Comparison of ENCODE assay signal across 17 cellular contexts in the genomic region with DNA sequence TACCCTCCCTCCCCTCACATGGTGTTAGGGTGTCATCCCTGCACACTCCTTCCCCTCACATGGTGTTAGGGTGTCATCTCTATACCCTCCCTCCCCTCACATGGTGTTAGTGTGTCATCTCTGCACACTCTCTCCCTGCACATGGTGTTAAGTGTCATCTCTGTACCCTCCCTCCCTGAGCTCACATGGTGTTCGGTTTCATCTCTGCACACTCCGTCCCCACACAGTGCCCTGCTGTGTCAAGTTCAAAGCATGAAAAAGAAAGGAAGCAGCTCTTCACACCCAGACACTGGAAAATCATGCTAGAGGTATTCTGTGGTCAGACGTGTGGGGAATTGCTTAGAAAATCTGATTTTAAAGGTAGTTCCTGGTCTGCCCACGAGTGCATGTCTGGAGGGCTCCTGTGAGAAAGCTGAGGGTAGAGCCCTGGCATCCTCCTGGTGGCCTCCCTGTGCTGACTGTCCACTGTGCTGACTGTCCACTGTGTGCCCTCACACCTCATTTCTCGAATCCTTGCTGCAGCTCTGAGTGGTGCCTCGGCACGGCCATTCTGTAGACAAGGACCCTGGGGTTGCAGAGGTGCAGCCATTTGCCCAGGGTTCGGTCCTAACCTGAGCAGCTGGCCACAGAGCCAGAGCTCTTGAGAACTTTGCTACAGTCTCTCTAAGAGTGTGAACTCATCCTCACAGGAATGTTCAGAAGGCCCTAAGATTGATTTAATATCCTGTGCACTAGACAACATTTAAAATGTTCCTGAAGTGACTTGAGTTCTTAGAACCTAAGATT.
DNase-seq lines count a peak whose midpoint lies in the region; ATAC-seq, FAIRE-seq and TF ChIP-seq lines count a peak whose summit lies in the region.
"Had no signal": no experiment of that assay in that cellular context is flagged by ENCODE, and none has a peak within 500 bp of the region (broad histone marks: within the 10 kb centered on the region; RNA-seq: fewer than 3 reads in every experiment).

No MANE protein-coding gene starts in this region.

- no peak overlapping the region for H4K8ac ChIP-seq in IMR-90 (ENCODE audit: low read depth in 2 of 2, low read length in 2 of 2)

- no peak overlapping the region for H2BK20ac ChIP-seq in IMR-90 (ENCODE audit: low read depth, low read length)

- in situ Hi-C loops in IMR-90 (cut with MboI; ENCODE audit: low sequenced_read_pairs): no loop called here

- DNase-seq in CD8-positive, alpha-beta T cell: peak in 1 of 7 experiments; percentile 20
- peak; percentile 30 for DNase-seq in IMR-90
- DNase-seq in astrocyte of the hippocampus (ENCODE audit: low read depth, low spot score): peak; percentile 17
- peak; percentile 35 for DNase-seq in natural killer cell
- DNase-seq in SK-N-DZ (ENCODE audit: low spot score): no peak
- DNase-seq in NOMO-1 treated with dmso at 0.1 percent for 144 hours (lab: John Stamatoyannopoulos, UW; ENCODE audit: unreplicated experiment): no peak
- no peak for DNase-seq in NCI-H748 treated with DMSO at 0.1 percent for 48 hours (lab: John Stamatoyannopoulos, UW)
- DNase-seq in GM12891 (ENCODE audit: insufficient read length, low spot score): no peak
- DNase-seq: BE2C; foreskin melanocyte; HFFc6; MM.1S; NK-92 treated with Interleukin-12 subunit alpha and Interleukin-12 subunit beta, amount 100 ng/mL, for 24 hours; WERI-Rb-1 had no signal

- H3K14ac ChIP-seq in IMR-90 (replicated peaks; ENCODE audit: low read depth, low read length): no peak overlapping the region

- H2BK120ac ChIP-seq in IMR-90 (ENCODE audit: low read depth, low read length): no peak overlapping the region

- no peak overlapping the region for H2BK15ac ChIP-seq in IMR-90 (ENCODE audit: low read depth, low read length)

- H3K9me1 ChIP-seq in IMR-90 (ENCODE audit: insufficient read depth, low read length): peaks cover 10% of the 10 kb centered on the region; the same call in 1 of the 2 replicates

- no peak for FAIRE-seq in GM12891 (lab: Jason Lieb, UNC)
- FAIRE-seq: endothelial cell of umbilical vein had no signal

- dilution Hi-C loops in IMR-90 (cut with HindIII; ENCODE audit: low sequenced_read_pairs, unreplicated experiment): no loop called here

- H3K4me1 ChIP-seq in CD8-positive, alpha-beta T cell (ENCODE audit: insufficient read depth, low read length): no peaks in the 10 kb centered on the region
- peaks cover 2% of the 10 kb centered on the region; the same call in 1 of the 2 replicates for H3K4me1 ChIP-seq in IMR-90 (ENCODE audit: control insufficient read depth, insufficient read depth, low read length)
- H3K4me1 ChIP-seq: BE2C, tibial nerve had no signal

- H3K18ac ChIP-seq in IMR-90 (ENCODE audit: low read depth, low read length): no peak overlapping the region

- CTCF ChIA-PET in CD8-positive, alpha-beta T cell (lab: Charles Lee): no interaction called here
- CTCF ChIA-PET in IMR-90 (lab: Yijun Ruan, JAX): no interaction called here

- H3K9ac ChIP-seq in IMR-90 (ENCODE audit: low read depth, low read length): no peak overlapping the region

- TF ChIP-seq CTCF in CD8-positive, alpha-beta T cell (IDR thresholded peaks at IDR 0.05): no peak
- TF ChIP-seq CTCF in IMR-90 (conservative IDR thresholded peaks at IDR 0.05; ENCODE audit: low read depth, low read length) (no peak), natural killer cell (IDR thresholded peaks at IDR 0.05) (no peak)

- H3K23ac ChIP-seq in IMR-90 (ENCODE audit: low read depth, low read length): no peak overlapping the region

- no peak overlapping the region for H3K27ac ChIP-seq in CD8-positive, alpha-beta T cell (ENCODE audit: low read depth, low read length)
- no peak overlapping the region for H3K27ac ChIP-seq in IMR-90 (ENCODE audit: insufficient read depth, low read length)
- H3K27ac ChIP-seq: skin epidermis, tibial nerve, WERI-Rb-1 had no signal

- H3K36me3 ChIP-seq in CD8-positive, alpha-beta T cell (ENCODE audit: insufficient read depth, low read length): peaks cover 3% of the 10 kb centered on the region
- H3K36me3 ChIP-seq in IMR-90 (ENCODE audit: control insufficient read depth, insufficient read depth, low read length): peaks cover 3% of the 10 kb centered on the region
- H3K36me3 ChIP-seq: BE2C had no signal

- H3K9me3 ChIP-seq in CD8-positive, alpha-beta T cell (ENCODE audit: low read length): no peaks in the 10 kb centered on the region
- H3K9me3 ChIP-seq in IMR-90 (ENCODE audit: control insufficient read depth, insufficient read depth, low read length): no peaks in the 10 kb centered on the region
- H3K9me3 ChIP-seq: BE2C, tibial nerve had no signal

- H2BK5ac ChIP-seq in IMR-90 (ENCODE audit: low read depth, low read length, poor library complexity, severe bottlenecking): no peak overlapping the region

- TF ChIP-seq POLR2A in IMR-90 (IDR thresholded peaks at IDR 0.05; ENCODE audit: low read depth, low read length): no peak
- TF ChIP-seq POLR2A in GM12891 (IDR thresholded peaks at IDR 0.05; ENCODE audit: low read depth, low read length): no peak

- H4K91ac ChIP-seq in IMR-90 (ENCODE audit: insufficient read depth, low read depth, low read length): no peak overlapping the region

- H3K56ac ChIP-seq in IMR-90 (ENCODE audit: extremely low read depth, insufficient read depth, low read length): no peak overlapping the region

- intact Hi-C loops in CD8-positive, alpha-beta T cell (cut with DNase I, micrococcal nuclease): no loop called here
- intact Hi-C loops in IMR-90 (cut with micrococcal nuclease) (no loop called here), natural killer cell (cut with micrococcal nuclease) (loop anchor here (5.0 kb wide), 2 partner anchors 124 to 259 kb away; partner anchors contain the start of gene ATP9B)

- no peak overlapping the region for H3K4me2 ChIP-seq in IMR-90 (ENCODE audit: low read depth, low read length)

- WGBS in IMR-90 (ENCODE audit: extremely low coverage in 2 of 2, insufficient read length in 1 of 2), 2 experiments: 56% methylated on average over 3 of the region's 8 CpGs; no CpG with 5 or more reads in 1 of the 2 experiments

- H3K4me3 ChIP-seq in CD8-positive, alpha-beta T cell (ENCODE audit: low read depth, low read length): no peak overlapping the region
- H3K4me3 ChIP-seq in IMR-90 (ENCODE audit: insufficient read depth, low read depth, low read length): no peak overlapping the region
- H3K4me3 ChIP-seq: skin epidermis, tibial nerve had no signal

- H3K4ac ChIP-seq in IMR-90 (ENCODE audit: low read depth, low read length): no peak overlapping the region

- H3K27ac Mint-ChIP-seq in CD8-positive, alpha-beta T cell: peak overlapping the region; percentile 69
- peak overlapping the region; percentile 88 to 89 for H3K27ac Mint-ChIP-seq in natural killer cell
- H3K27ac Mint-ChIP-seq: HFFc6 had no signal

- H3K27me3 Mint-ChIP-seq in CD8-positive, alpha-beta T cell (ENCODE audit: low read depth): no peaks in the 10 kb centered on the region
- H3K27me3 Mint-ChIP-seq in natural killer cell (ENCODE audit: low read depth in 2 of 2): no peaks in the 10 kb centered on the region

- H4K5ac ChIP-seq in IMR-90 (ENCODE audit: low read depth, low read length): no peak overlapping the region

- H3K9me3 Mint-ChIP-seq in CD8-positive, alpha-beta T cell: peaks cover 4% of the 10 kb centered on the region
- H3K9me3 Mint-ChIP-seq in natural killer cell: peaks cover 3 to 6% of the 10 kb centered on the region in 2 donors

- no peaks in the 10 kb centered on the region; the same call in 1 of the 2 replicates for H4K20me1 ChIP-seq in IMR-90 (ENCODE audit: insufficient read depth, low read length)

- TF ChIP-seq RAD21 in IMR-90 (IDR thresholded peaks at IDR 0.05; ENCODE audit: low read length): no peak

- POLR2A ChIA-PET in CD8-positive, alpha-beta T cell (lab: Charles Lee): no interaction called here
- POLR2A ChIA-PET in IMR-90 (lab: Charles Lee; ENCODE audit: unreplicated experiment): no interaction called here

- no peaks in the 10 kb centered on the region for H3K79me1 ChIP-seq in IMR-90 (ENCODE audit: low read depth in 1 of 2, low read length in 2 of 2)

- H2AK5ac ChIP-seq in IMR-90 (ENCODE audit: low read depth, low read length): no peak overlapping the region

- H3K36me3 Mint-ChIP-seq in CD8-positive, alpha-beta T cell: peaks cover 54% of the 10 kb centered on the region
- no peaks in the 10 kb centered on the region for H3K36me3 Mint-ChIP-seq in natural killer cell

- BruUV-seq in IMR-90 (replicated peaks; lab: Mats Ljungman, UMichigan): no TSS peak

- H3K4me3 Mint-ChIP-seq in CD8-positive, alpha-beta T cell: no peak overlapping the region
- H3K4me3 Mint-ChIP-seq in natural killer cell: peak overlapping the region; percentile 82
- H3K4me3 Mint-ChIP-seq: HFFc6 had no signal

- H2AK9ac ChIP-seq in IMR-90 (replicated peaks; ENCODE audit: low read depth, low read length, poor library complexity): no peak overlapping the region

- ATAC-seq in CD8-positive, alpha-beta T cell: peak; percentile 64
- ATAC-seq in IMR-90 (ENCODE audit: low read depth) (peak; percentile 60), natural killer cell (peak; percentile 83 to 89 (median 87))

- peaks cover 15% of the 10 kb centered on the region for H3K4me1 Mint-ChIP-seq in CD8-positive, alpha-beta T cell (ENCODE audit: low read depth)
- peaks cover 12 to 22% of the 10 kb centered on the region in 2 donors for H3K4me1 Mint-ChIP-seq in natural killer cell

- H2AFZ ChIP-seq in IMR-90 (replicated peaks; ENCODE audit: low read length, poor library complexity): peak overlapping the region; percentile 50

- H3K27me3 ChIP-seq in CD8-positive, alpha-beta T cell (ENCODE audit: insufficient read depth, low read length): no peaks in the 10 kb centered on the region
- H3K27me3 ChIP-seq in IMR-90 (ENCODE audit: control insufficient read depth, insufficient read depth, low read length): no peaks in the 10 kb centered on the region
- H3K27me3 ChIP-seq: BE2C, tibial nerve had no signal

TF ChIP-seq in IMR-90, 13 proteins besides CTCF, POLR2A, EP300 and RAD21 (continues in another document):
- TF ChIP-seq, protein P1, sequence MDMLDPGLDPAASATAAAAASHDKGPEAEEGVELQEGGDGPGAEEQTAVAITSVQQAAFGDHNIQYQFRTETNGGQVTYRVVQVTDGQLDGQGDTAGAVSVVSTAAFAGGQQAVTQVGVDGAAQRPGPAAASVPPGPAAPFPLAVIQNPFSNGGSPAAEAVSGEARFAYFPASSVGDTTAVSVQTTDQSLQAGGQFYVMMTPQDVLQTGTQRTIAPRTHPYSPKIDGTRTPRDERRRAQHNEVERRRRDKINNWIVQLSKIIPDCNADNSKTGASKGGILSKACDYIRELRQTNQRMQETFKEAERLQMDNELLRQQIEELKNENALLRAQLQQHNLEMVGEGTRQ (IDR thresholded peaks at IDR 0.05; ENCODE audit: low read depth, low read length): no peak

TF ChIP-seq in GM12891, 5 proteins besides CTCF, POLR2A, EP300 and RAD21:
- TF ChIP-seq SPI1 (IDR thresholded peaks at IDR 0.05; ENCODE audit: low read depth, low read length): no peak
- TF ChIP-seq POU2F2 (IDR thresholded peaks at IDR 0.05; ENCODE audit: low read depth, low read length): no peak
- TF ChIP-seq TAF1 (IDR thresholded peaks at IDR 0.05; ENCODE audit: low read depth, low read length): no peak
- no peak for TF ChIP-seq PAX5 (IDR thresholded peaks at IDR 0.05; ENCODE audit: insufficient read depth, low read length, severe bottlenecking)
- no peak for TF ChIP-seq POLR2AphosphoS5 (IDR thresholded peaks at IDR 0.05; ENCODE audit: low read depth, low read length)

Comparison
In these comparisons a context has a peak if more than half of its experiments do, and no peak if none do; other contexts are left out.
1. DNase-seq: peak in IMR-90 (single experiment), astrocyte of the hippocampus (single experiment) and natural killer cell (single experiment); none in SK-N-DZ (single experiment), NOMO-1 treated with dmso at 0.1 percent for 144 hours (single experiment), NCI-H748 treated with DMSO at 0.1 percent for 48 hours (single experiment) and GM12891 (single experiment).
2. Peak in every context shown above with its lines, with median percentiles within 50 percentile points of each other: ATAC-seq.